In the genomic region with DNA sequence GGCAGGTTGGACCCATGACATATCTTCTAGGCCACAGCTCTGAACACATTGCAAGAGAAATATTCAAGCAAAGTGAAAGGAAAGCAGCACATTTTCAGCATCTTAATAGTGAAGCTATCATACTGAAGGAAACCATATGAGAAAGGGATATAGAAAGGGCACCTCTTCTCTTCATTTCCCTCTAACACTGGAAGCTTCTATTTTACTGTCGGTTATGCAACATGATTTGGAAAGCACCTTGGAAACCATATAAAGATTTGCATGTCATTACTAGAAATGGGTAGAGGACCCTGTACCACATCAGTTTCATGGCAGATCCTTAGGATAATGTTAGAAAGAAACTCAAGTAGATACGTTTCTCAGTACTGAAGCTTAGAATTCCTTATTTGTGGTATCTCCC, we compare ENCODE assay signal across 23 cellular contexts.
"Had no signal": no experiment of that assay in that cellular context is flagged by ENCODE, and none has a peak within 500 bp of the region (broad histone marks: within the 10 kb centered on the region; RNA-seq: fewer than 3 reads in every experiment).

No MANE protein-coding gene starts in this region.

- DNase-seq: activated B cell treated with CpG ODN at 0.5 μM for 24 hours; activated CD4-positive, alpha-beta T cell treated with anti-CD3 and anti-CD28 coated beads for 48 hours; activated CD4-positive, alpha-beta T cell treated with anti-CD3 and anti-CD28 coated beads, Interleukin-2, amount 50 U/mL, for 1 hour; activated CD4-positive, alpha-beta T cell treated with anti-CD3 and anti-CD28 coated beads, Interleukin-2, amount 50 U/mL, for 48 hours; activated CD8-positive, alpha-beta memory T cell treated with anti-CD3 and anti-CD28 coated beads for 24 hours; activated CD8-positive, alpha-beta T cell treated with anti-CD3 and anti-CD28 coated beads for 36 hours; activated effector memory CD4-positive, alpha-beta T cell treated with Interleukin-2 at 50 U/mL for 16 hours; activated gamma-delta T cell treated with Interleukin-2 at 50 U/mL for 16 hours; activated naive CD4-positive, alpha-beta T cell treated with anti-CD3 and anti-CD28 coated beads, Interleukin-2, amount 50 U/mL, for 16 hours; activated naive CD4-positive, alpha-beta T cell treated with Interleukin-2 at 50 U/mL for 16 hours; activated T-cell treated with anti-CD3 and anti-CD28 coated beads, Interleukin-2, amount 50 U/mL, for 4 hours; amniotic stem cell; anterior cingulate cortex; brain microvascular endothelial cell; dorsolateral prefrontal cortex; effector memory CD4-positive, alpha-beta T cell; endodermal cell; foreskin fibroblast; head of caudate nucleus; T-helper 2 cell had no signal

- ATAC-seq: activated CD4-positive, CD25-positive, alpha-beta regulatory T cell treated with anti-CD3 and anti-CD28 coated beads, Interleukin-2, amount 50 U/mL, for 24 hours; activated CD8-positive, alpha-beta T cell treated with anti-CD3 and anti-CD28 coated beads for 36 hours; activated T-cell treated with anti-CD3 and anti-CD28 coated beads, Interleukin-2, amount 50 U/mL, for 4 hours; activated T-helper 17 cell treated with anti-CD3 and anti-CD28 coated beads, Interleukin-2, amount 50 U/mL, for 72 hours; esophagus mucosa had no signal
